In genomic region chr12:53231859-53232640, GRCh38 we compare ENCODE assay signal across 8 cellular contexts. TPM values are rescaled to one million over a fixed set of nuclear protein-coding genes. Genes with fewer than 3 reads are reported as not detected.
DNase-seq lines count a peak whose midpoint lies in the region; ATAC-seq and TF ChIP-seq lines count a peak whose summit lies in the region.

RARG (minus strand) TSS chr12:53232209; CDS start chr12:53227545, 4,664 bp downstream.

- peak within 1 kb of the TSS; percentile 6 to 58; a peak in 3 of 4 replicates for H3K4me3 ChIP-seq in DND-41 (ENCODE audit: low read depth in 1 of 2, low read length in 2 of 2)
- H3K4me3 ChIP-seq in Karpas-422 (ENCODE audit: low read length), result peak within 1 kb of the TSS; percentile 62
- H3K4me3 ChIP-seq in liver (ENCODE audit: low read depth in 1 of 3, low read length in 3 of 3), result peak within 1 kb of the TSS in 2 of 3 donors; percentile 9 to 49

- H3K4me1 ChIP-seq in DND-41 (ENCODE audit: insufficient read depth, low read length) (peaks cover 26% of the 10 kb centered on the region), Karpas-422 (ENCODE audit: low read length) (peaks cover 18% of the 10 kb centered on the region), liver (ENCODE audit: control insufficient read depth in 4 of 4, insufficient read depth in 4 of 4, low read length in 3 of 4) (peaks cover 0 to 4% (median 2%) of the 10 kb centered on the region in 4 donors)

- peak; percentile 77 for DNase-seq in DND-41
- peak; percentile 59 for DNase-seq in Karpas-422
- DNase-seq in activated CD4-positive, alpha-beta T cell treated with anti-CD3 and anti-CD28 coated beads, Interleukin-2, amount 50 U/mL, for 1 hour, result peak; percentile 71
- no peak for DNase-seq in dermis blood vessel endothelial cell
- DNase-seq in stimulated activated CD8-positive, alpha-beta memory T cell treated with anti-CD3 and anti-CD28 coated beads, Interleukin-15, amount 100 ng/mL, for 4 hours (ENCODE audit: low read depth in 2 of 2), result peak; percentile 61 to 71
- DNase-seq in NCI-H1092 (lab: John Stamatoyannopoulos, UW), result no peak

- H3K4me2 ChIP-seq in DND-41 (ENCODE audit: insufficient read depth, low read length), result peak within 1 kb of the TSS; percentile 91
- H3K4me2 ChIP-seq in Karpas-422 (ENCODE audit: low read depth, low read length, poor library complexity, severe bottlenecking), result peak within 1 kb of the TSS; percentile 59

- ATAC-seq in DND-41 (ENCODE audit: insufficient read depth, low read depth) (peak; percentile 82), GM18861 (IDR thresholded peaks at IDR 0.05; ENCODE audit: unreplicated experiment) (no peak)

- TF ChIP-seq RAD21 in liver (IDR thresholded peaks at IDR 0.05), result no peak

- no peaks in the 10 kb centered on the region for H3K9me3 ChIP-seq in DND-41 (ENCODE audit: insufficient read depth, low read length, severe bottlenecking)
- no peaks in the 10 kb centered on the region for H3K9me3 ChIP-seq in Karpas-422 (ENCODE audit: low read length)
- no peaks in the 10 kb centered on the region for H3K9me3 ChIP-seq in liver (ENCODE audit: control insufficient read depth in 4 of 4, low read length in 3 of 4)

- H4K20me1 ChIP-seq in DND-41 (ENCODE audit: insufficient read depth, low read length) (no peaks in the 10 kb centered on the region), Karpas-422 (ENCODE audit: insufficient read depth, low read depth, low read length) (no peaks in the 10 kb centered on the region)

- no peak for TF ChIP-seq CTCF in DND-41 (IDR thresholded peaks at IDR 0.05; ENCODE audit: borderline replicate concordance, extremely low read depth, low read length, poor library complexity, severe bottlenecking)
- no peak for TF ChIP-seq CTCF in liver (IDR thresholded peaks at IDR 0.05; ENCODE audit: low read depth, low read length, missing input control)

- WGBS in liver, result 3% methylated on average over 51 of the region's 51 CpGs

- no peaks in the 10 kb centered on the region for H3K27me3 ChIP-seq in DND-41 (ENCODE audit: insufficient read depth, low read length, poor library complexity)
- H3K27me3 ChIP-seq in Karpas-422 (ENCODE audit: low read length), result no peaks in the 10 kb centered on the region
- H3K27me3 ChIP-seq in liver (ENCODE audit: control insufficient read depth in 4 of 4, insufficient read depth in 4 of 4, low read length in 3 of 4), result peaks cover 0 to 15% (median 0%) of the 10 kb centered on the region in 4 donors

- H3K36me3 ChIP-seq in DND-41 (ENCODE audit: insufficient read depth, low read length), result no peaks in the 10 kb centered on the region
- no peaks in the 10 kb centered on the region for H3K36me3 ChIP-seq in Karpas-422 (ENCODE audit: insufficient read depth, low read length)
- no peaks in the 10 kb centered on the region for H3K36me3 ChIP-seq in liver (ENCODE audit: control insufficient read depth in 4 of 4, insufficient read depth in 3 of 4, low read depth in 1 of 4, low read length in 3 of 4)

- peak within 1 kb of the TSS; percentile 45 for H3K9ac ChIP-seq in DND-41 (ENCODE audit: low read depth, low read length)
- H3K9ac ChIP-seq in Karpas-422 (ENCODE audit: low read length), result peak within 1 kb of the TSS; percentile 48
- H3K9ac ChIP-seq in liver (ENCODE audit: low read depth in 1 of 2, low read length in 2 of 2), result no peak within 1 kb of the TSS

- no peaks in the 10 kb centered on the region for H3K9me2 ChIP-seq in Karpas-422 (replicated peaks; ENCODE audit: insufficient read depth, low read length)

- H3K79me2 ChIP-seq in DND-41 (ENCODE audit: insufficient read depth, low read length) (no peaks in the 10 kb centered on the region), Karpas-422 (ENCODE audit: low read length) (no peaks in the 10 kb centered on the region)

- H2AFZ ChIP-seq in DND-41 (ENCODE audit: low read depth, low read length), result peak within 1 kb of the TSS; percentile 62
- H2AFZ ChIP-seq in Karpas-422 (ENCODE audit: low read length), result peak within 1 kb of the TSS; percentile 25; the same call in 1 of the 2 replicates

- H3K27ac ChIP-seq in DND-41 (ENCODE audit: low read length), result no peak within 1 kb of the TSS
- H3K27ac ChIP-seq in Karpas-422 (ENCODE audit: low read length), result no peak within 1 kb of the TSS
- peak within 1 kb of the TSS; percentile 47 to 59 for H3K27ac ChIP-seq in liver (ENCODE audit: low read depth in 1 of 2, low read length in 2 of 2)

TF ChIP-seq in liver, 16 proteins besides CTCF, POLR2A, EP300 and RAD21:
- TF ChIP-seq SP1 (IDR thresholded peaks at IDR 0.05), result no peak
- TF ChIP-seq ATF3 (IDR thresholded peaks at IDR 0.05), result no peak
- TF ChIP-seq EGR1 (IDR thresholded peaks at IDR 0.05; ENCODE audit: low read depth in 2 of 2), result no peak
- TF ChIP-seq HNF4A (conservative IDR thresholded peaks at IDR 0.05), result no peak
- no peak for TF ChIP-seq MAX (IDR thresholded peaks at IDR 0.05)
- no peak for TF ChIP-seq FOXA2 (IDR thresholded peaks at IDR 0.05)
- TF ChIP-seq RXRA (IDR thresholded peaks at IDR 0.05), result no peak
- TF ChIP-seq JUND (IDR thresholded peaks at IDR 0.05), result no peak
- no peak for TF ChIP-seq FOXA1 (IDR thresholded peaks at IDR 0.05)
- TF ChIP-seq HNF4G (IDR thresholded peaks at IDR 0.05), result no peak
- TF ChIP-seq NR2F2 (IDR thresholded peaks at IDR 0.05), result no peak
- TF ChIP-seq TAF1 (conservative IDR thresholded peaks at IDR 0.05), result no peak
- TF ChIP-seq GABPA (IDR thresholded peaks at IDR 0.05 in 1 of 2, conservative IDR thresholded peaks at IDR 0.05 in 1 of 2), result no peak
- no peak for TF ChIP-seq REST (IDR thresholded peaks at IDR 0.05)
- TF ChIP-seq YY1 (IDR thresholded peaks at IDR 0.05), result no peak
- TF ChIP-seq ZBTB33 (IDR thresholded peaks at IDR 0.05), result no peak

RNA-seq across cellular contexts. Expression of gene RARG, which starts in this region (rescaled TPM):
- total RNA-seq in Karpas-422 (2014; rRNA removed; shearing (Covaris generic); ENCODE audit: low replicate concordance), result 1.7 and 6.5 TPM in 2 replicates
- 11.7 and 17.7 TPM in 2 replicates for total RNA-seq in dermis blood vessel endothelial cell
- 1 to 10 TPM; 2.7 to 3.1 TPM for total RNA-seq in liver
- polyA plus RNA-seq in liver, result 1 to 10 TPM; 1.7 to 2.7 TPM

Comparison
In these comparisons a context has a peak if more than half of its experiments do, and no peak if none do; other contexts are left out.
1. DNase-seq: peak in DND-41 (single experiment), Karpas-422 (single experiment), activated CD4-positive, alpha-beta T cell treated with anti-CD3 and anti-CD28 coated beads, Interleukin-2, amount 50 U/mL, for 1 hour (single experiment) and stimulated activated CD8-positive, alpha-beta memory T cell treated with anti-CD3 and anti-CD28 coated beads, Interleukin-15, amount 100 ng/mL, for 4 hours (2 of 2); none in dermis blood vessel endothelial cell (single experiment) and NCI-H1092 (single experiment).
2. H3K27ac ChIP-seq: peak in liver (2 of 2); none in DND-41 (single experiment) and Karpas-422 (single experiment).
3. H3K9ac ChIP-seq: peak in DND-41 (single experiment) and Karpas-422 (single experiment); none in liver (0 of 2).
4. Peak in every context shown above with its lines, with median percentiles within 50 percentile points of each other: H3K4me3 ChIP-seq.